6 cellular contexts compared by ENCODE assay signal in genomic region chr12:128587918-128588317, GRCh38.
"Had no signal": no experiment of that assay in that cellular context is flagged by ENCODE, and none has a peak within 500 bp of the region (broad histone marks: within the 10 kb centered on the region; RNA-seq: fewer than 3 reads in every experiment).

No MANE protein-coding gene starts in this region.

- H3K4me1 Mint-ChIP-seq: IgD-negative memory B cell had no signal

- H3K4me3 Mint-ChIP-seq: IgD-negative memory B cell had no signal

- H3K27ac ChIP-seq: HL-60 had no signal

- H3K27me3 Mint-ChIP-seq: IgD-negative memory B cell had no signal

- H3K27ac Mint-ChIP-seq: IgD-negative memory B cell had no signal

- DNase-seq: IMR-90, KBM-7 had no signal

- H3K36me3 Mint-ChIP-seq: IgD-negative memory B cell had no signal

- ATAC-seq: HepG2, K562 had no signal

- H3K4me3 ChIP-seq: K562 had no signal
